ENCODE assay signal across 8 cellular contexts in genomic region chr1:8817413-8818324, GRCh38. TPM values are rescaled to one million over a fixed set of nuclear protein-coding genes. Genes with fewer than 3 reads are reported as not detected.
A peak's percentile ranks its signal among the peaks of the same experiment; 100 is the strongest.
DNase-seq lines count a peak whose midpoint lies in the region; ATAC-seq and TF ChIP-seq lines count a peak whose summit lies in the region.

TSS of gene RERE (minus strand) at chr1:8817640.

- 0 out of 2 replicates have a peak, but pooled peaks have one; percentile 22 for TF ChIP-seq CTCF in VCaP (conservative IDR thresholded peaks at IDR 0.05)
- no peak for TF ChIP-seq CTCF in smooth muscle cell (IDR thresholded peaks at IDR 0.05; ENCODE audit: borderline replicate concordance, insufficient read depth, poor library complexity, severe bottlenecking)

- H4K20me1 ChIP-seq in smooth muscle cell (ENCODE audit: low read depth): peaks cover 26% of the 10 kb centered on the region

- no peaks in the 10 kb centered on the region for H3K36me3 ChIP-seq in smooth muscle cell (ENCODE audit: low read depth)

- ATAC-seq in GM18868 (IDR thresholded peaks at IDR 0.05; ENCODE audit: unreplicated experiment) (peak; percentile 92), HG03103 (IDR thresholded peaks at IDR 0.05; ENCODE audit: low read depth, unreplicated experiment) (peak; percentile 81)

- peak; percentile 90 for DNase-seq in ACHN
- DNase-seq in NCI-H2227 (lab: John Stamatoyannopoulos, UW; ENCODE audit: unreplicated experiment): peak; percentile 97
- peak; percentile 91 to 93 for DNase-seq in T47D (ENCODE audit: low read depth in 1 of 2, low spot score in 1 of 2)
- DNase-seq in iPS-NIHi7 (ENCODE audit: extremely low spot score): peak; percentile 99
- DNase-seq in smooth muscle cell (lab: John Stamatoyannopoulos, UW; ENCODE audit: unreplicated experiment): peak; percentile 75

- in situ Hi-C loops in ACHN (cut with HindIII; ENCODE audit: low pct_ligation_motif_present, low pct_unique_long_range_greater_than_20kb, low sequenced_read_pairs) (no loop called here), T47D (cut with HindIII; ENCODE audit: low pct_unique_long_range_greater_than_20kb, low sequenced_read_pairs) (no loop called here)

- H3K27ac ChIP-seq in VCaP (peak within 1 kb of the TSS; percentile 95), smooth muscle cell (ENCODE audit: low read depth) (peak within 1 kb of the TSS; percentile 92)

- peak within 1 kb of the TSS; percentile 99 for H3K4me3 ChIP-seq in smooth muscle cell

- peak within 1 kb of the TSS; percentile 99 for H3K4me2 ChIP-seq in smooth muscle cell

- H3K79me2 ChIP-seq in smooth muscle cell (ENCODE audit: low read depth): peaks cover 47% of the 10 kb centered on the region

- peaks cover 34% of the 10 kb centered on the region for H3F3A ChIP-seq in smooth muscle cell (ENCODE audit: low read depth)

- WGBS in smooth muscle cell (ENCODE audit: low lambda C conversion rate): under 1% methylated on average over 14 of the region's 82 CpGs

- H3K9ac ChIP-seq in smooth muscle cell (ENCODE audit: low read depth): peak within 1 kb of the TSS; percentile 96

- H3K9me3 ChIP-seq in smooth muscle cell (replicated peaks; ENCODE audit: low read depth): no peaks in the 10 kb centered on the region

- H2AFZ ChIP-seq in smooth muscle cell (ENCODE audit: low read depth): peak within 1 kb of the TSS; percentile 87

- H3K4me1 ChIP-seq in smooth muscle cell (ENCODE audit: low read depth): peaks cover 37% of the 10 kb centered on the region

- no peaks in the 10 kb centered on the region for H3K27me3 ChIP-seq in smooth muscle cell (ENCODE audit: low read depth)

RNA-seq across cellular contexts. Expression of gene RERE, which starts in this region (rescaled TPM):
- total RNA-seq in smooth muscle cell: 59.2 and 64.0 TPM in 2 replicates
- 45.6 and 70.7 TPM in 2 replicates for polyA plus RNA-seq in smooth muscle cell

Comparison
In these comparisons a context has a peak if more than half of its experiments do, and no peak if none do; other contexts are left out.
1. Peak in every context shown above with its lines: DNase-seq, ATAC-seq, H3K4me3 ChIP-seq and H3K27ac ChIP-seq.